Comparison of ENCODE assay signal across 2 cellular contexts in genomic region chr10:129655007-129655678, GRCh38.
TF ChIP-seq lines count a peak whose summit lies in the region.

No MANE protein-coding gene starts in this region.

TF ChIP-seq in H1, 55 proteins besides CTCF, POLR2A, EP300 and RAD21:
- TF ChIP-seq CHD2 (IDR thresholded peaks at IDR 0.05; ENCODE audit: low read length), result no peak
- TF ChIP-seq BRCA1 (IDR thresholded peaks at IDR 0.05; ENCODE audit: low read depth, low read length), result no peak
- TF ChIP-seq E2F6 (IDR thresholded peaks at IDR 0.05), result no peak
- TF ChIP-seq SP2 (IDR thresholded peaks at IDR 0.05; ENCODE audit: low read length), result no peak
- no peak for TF ChIP-seq POU5F1 (IDR thresholded peaks at IDR 0.05; ENCODE audit: low read depth, low read length)

TF ChIP-seq in GM12891, 5 proteins besides CTCF, POLR2A, EP300 and RAD21:
- TF ChIP-seq POLR2AphosphoS5 (IDR thresholded peaks at IDR 0.05; ENCODE audit: low read depth, low read length) (no peak), PAX5 (IDR thresholded peaks at IDR 0.05; ENCODE audit: insufficient read depth, low read length, severe bottlenecking) (no peak), SPI1 (IDR thresholded peaks at IDR 0.05; ENCODE audit: low read depth, low read length) (no peak), TAF1 (IDR thresholded peaks at IDR 0.05; ENCODE audit: low read depth, low read length) (no peak)
TF ChIP-seq in GM12891: peak in this region for 0.
